22 cellular contexts compared by ENCODE assay signal in genomic region chr13:39818953-39819352, GRCh38.
"Had no signal": no experiment of that assay in that cellular context is flagged by ENCODE, and none has a peak within 500 bp of the region (broad histone marks: within the 10 kb centered on the region; RNA-seq: fewer than 3 reads in every experiment).

No MANE protein-coding gene starts in this region.

- ATAC-seq: activated naive CD8-positive, alpha-beta T cell treated with anti-CD3 and anti-CD28 coated beads, Interleukin-2, amount 50 U/mL, for 24 hours; activated T-helper 17 cell treated with anti-CD3 and anti-CD28 coated beads, Interleukin-2, amount 50 U/mL, for 72 hours; gastrocnemius medialis; heart right ventricle; left colon; mucosa of descending colon; naive thymus-derived CD8-positive, alpha-beta T cell; stimulated activated naive B cell treated with anti-CD40 and anti-IgM and Interleukin-4, amounts not matched to agents 10 μg/mL and 1 μg/mL and 100 μg/mL, for 72 hours had no signal

- DNase-seq: activated CD4-positive, CD25-positive, alpha-beta regulatory T cell treated with anti-CD3 and anti-CD28 coated beads, Interleukin-2, amount 50 U/mL, for 72 hours; activated naive CD4-positive, alpha-beta T cell treated with anti-CD3 and anti-CD28 coated beads for 36 hours; activated naive CD8-positive, alpha-beta T cell treated with anti-CD3 and anti-CD28 coated beads, Interleukin-2, amount 50 U/mL, for 24 hours; central memory CD4-positive, alpha-beta T cell; effector CD4-positive, alpha-beta T cell; gastrocnemius medialis; heart right ventricle; left colon; mucosa of descending colon; naive thymus-derived CD8-positive, alpha-beta T cell; posterior cingulate gyrus; SK-N-SH; stimulated activated CD4-positive, alpha-beta T cell treated with anti-CD3 and anti-CD28 coated beads, Interleukin-15, amount 100 ng/mL, for 24 hours; stimulated activated CD4-positive, alpha-beta T cell treated with anti-CD3 and anti-CD28 coated beads, Interleukin-4, amount 100 ng/mL, for 1 hour; stimulated activated naive B cell treated with anti-CD40 and anti-IgM and Interleukin-4, amounts not matched to agents 10 μg/mL and 1 μg/mL and 100 μg/mL, for 72 hours; T-helper 1 cell; T1000; transverse colon had no signal

- H3K4me3 ChIP-seq: ascending aorta, coronary artery, gastrocnemius medialis, heart right ventricle, mucosa of descending colon, skin epidermis, transverse colon had no signal
